Comparison of ENCODE assay signal across 24 cellular contexts in the genomic region with DNA sequence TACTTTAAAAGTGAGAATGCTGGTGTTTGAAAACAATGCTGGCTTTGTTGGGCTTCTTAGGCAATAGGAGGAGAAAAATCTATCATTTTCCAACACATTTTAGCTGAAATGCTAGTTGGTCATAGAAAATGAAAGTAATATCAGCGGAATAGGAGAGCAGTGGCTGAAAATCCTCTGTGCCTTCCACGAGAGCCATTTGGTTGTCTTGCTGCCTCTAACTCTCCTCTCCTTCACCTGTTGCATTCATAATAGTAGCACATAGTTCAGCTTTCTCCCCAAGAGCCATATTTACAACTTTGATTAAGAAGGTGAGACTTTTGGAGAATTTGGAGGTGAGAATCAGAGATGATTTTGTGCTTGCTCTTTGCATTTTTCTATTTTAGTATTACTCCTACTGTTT.
DNase-seq lines count a peak whose midpoint lies in the region; ATAC-seq and TF ChIP-seq lines count a peak whose summit lies in the region.
"Had no signal": no experiment of that assay in that cellular context is flagged by ENCODE, and none has a peak within 500 bp of the region (broad histone marks: within the 10 kb centered on the region; RNA-seq: fewer than 3 reads in every experiment).

No MANE protein-coding gene starts in this region.

- BruUV-seq in PC-9 (replicated peaks; lab: Mats Ljungman, UMichigan): no TSS peak

- no peak for TF ChIP-seq CTCF in PC-9 (conservative IDR thresholded peaks at IDR 0.05)

- ATAC-seq in right cardiac atrium: no peak
- ATAC-seq in Right ventricle myocardium inferior: no peak
- peak; percentile 70 for ATAC-seq in left lobe of liver
- no peak for ATAC-seq in GM21619 (IDR thresholded peaks at IDR 0.05; ENCODE audit: unreplicated experiment)
- ATAC-seq in activated T-cell treated with anti-CD3 and anti-CD28 coated beads, Interleukin-2, amount 50 U/mL, for 72 hours (replicated peaks in 1 of 2): no peak
- no peak for ATAC-seq in GM21786 (IDR thresholded peaks at IDR 0.05; ENCODE audit: unreplicated experiment)
- ATAC-seq: GM23338 had no signal

- H3K4me3 Mint-ChIP-seq in activated T-cell treated with anti-CD3 and anti-CD28 coated beads, Interleukin-2, amount 50 U/mL, for 72 hours: no peak overlapping the region
- H3K4me3 Mint-ChIP-seq: CD4-positive, CD25-positive, alpha-beta regulatory T cell; GM23338 had no signal

- H3K4me1 Mint-ChIP-seq in activated T-cell treated with anti-CD3 and anti-CD28 coated beads, Interleukin-2, amount 50 U/mL, for 72 hours (ENCODE audit: low read depth): no peaks in the 10 kb centered on the region
- H3K4me1 Mint-ChIP-seq: CD4-positive, CD25-positive, alpha-beta regulatory T cell; GM23338 had no signal

- H3K9me3 Mint-ChIP-seq in activated T-cell treated with anti-CD3 and anti-CD28 coated beads, Interleukin-2, amount 50 U/mL, for 72 hours: peaks cover 2 to 3% of the 10 kb centered on the region in 2 donors
- H3K9me3 Mint-ChIP-seq: GM23338 had no signal

- no peaks in the 10 kb centered on the region for H3K79me2 ChIP-seq in PC-9 (ENCODE audit: low read depth)

- DNase-seq in right cardiac atrium: no peak
- no peak for DNase-seq in Right ventricle myocardium inferior (ENCODE audit: missing footprints)
- no peak for DNase-seq in PC-9
- no peak for DNase-seq in left lobe of liver (ENCODE audit: low spot score)
- no peak for DNase-seq in activated T-cell treated with anti-CD3 and anti-CD28 coated beads, Interleukin-2, amount 50 U/mL, for 72 hours
- DNase-seq: 8988T; CD4-positive, CD25-positive, alpha-beta regulatory T cell; DMS53; KBM-7; MM.1S; NCI-H1417; NCI-H1694; NCI-H2029 treated with DMSO at 0.1 percent for 48 hours; NCI-H446 treated with DMSO at 0.1 percent for 48 hours; NCI-H526; NCI-H82; Peyer's patch; SIG-M5 had no signal

- no peaks in the 10 kb centered on the region for H3K9me3 ChIP-seq in right cardiac atrium (ENCODE audit: control insufficient read depth, low read length)
- no peaks in the 10 kb centered on the region for H3K9me3 ChIP-seq in PC-9 (ENCODE audit: insufficient read depth, low read depth)
- H3K9me3 ChIP-seq: BLaER1, HAP-1, Peyer's patch had no signal

- POLR2A ChIA-PET in PC-9 (lab: Charles Lee; ENCODE audit: unreplicated experiment): no interaction called here

- no peaks in the 10 kb centered on the region for H4K20me1 ChIP-seq in PC-9 (ENCODE audit: insufficient read depth)
- H4K20me1 ChIP-seq: BLaER1 had no signal

- H3K27ac ChIP-seq in right cardiac atrium (ENCODE audit: low read length) (no peak overlapping the region), PC-9 (no peak overlapping the region)
- H3K27ac ChIP-seq: BLaER1, Peyer's patch, SK-N-MC had no signal

- H3K36me3 Mint-ChIP-seq in activated T-cell treated with anti-CD3 and anti-CD28 coated beads, Interleukin-2, amount 50 U/mL, for 72 hours (ENCODE audit: insufficient read depth in 2 of 2): peaks cover 0 to 2% of the 10 kb centered on the region in 2 donors
- H3K36me3 Mint-ChIP-seq: CD4-positive, CD25-positive, alpha-beta regulatory T cell had no signal

- H3K27me3 Mint-ChIP-seq in activated T-cell treated with anti-CD3 and anti-CD28 coated beads, Interleukin-2, amount 50 U/mL, for 72 hours (ENCODE audit: low read depth): peaks cover 6% of the 10 kb centered on the region
- H3K27me3 Mint-ChIP-seq: CD4-positive, CD25-positive, alpha-beta regulatory T cell had no signal

- peak overlapping the region; percentile 26; the same call in 1 of the 2 replicates for H3K4me2 ChIP-seq in PC-9
- H3K4me2 ChIP-seq: BLaER1, GM23338 had no signal

- H3K9me2 ChIP-seq in PC-9 (ENCODE audit: insufficient read depth): no peaks in the 10 kb centered on the region

- peak overlapping the region; percentile 39; the same call in 1 of the 2 replicates for H2AFZ ChIP-seq in PC-9
- H2AFZ ChIP-seq: GM23338 had no signal

- CTCF ChIA-PET in PC-9 (lab: Charles Lee): no interaction called here

- intact Hi-C loops in right cardiac atrium (cut with DNase I) (no loop called here), Right ventricle myocardium inferior (cut with DNase I) (no loop called here), PC-9 (cut with micrococcal nuclease; ENCODE audit: unreplicated experiment) (no loop called here)

- no peaks in the 10 kb centered on the region for H3F3A ChIP-seq in PC-9 (ENCODE audit: insufficient read depth, low read depth)

- 65% methylated on average over 2 of the region's 2 CpGs for WGBS in right cardiac atrium

- H3K27me3 ChIP-seq in right cardiac atrium (ENCODE audit: control insufficient read depth, insufficient read depth) (no peaks in the 10 kb centered on the region), PC-9 (ENCODE audit: insufficient read depth, low read depth) (no peaks in the 10 kb centered on the region)
- H3K27me3 ChIP-seq: BLaER1, Peyer's patch had no signal

- H3K4me3 ChIP-seq in right cardiac atrium (ENCODE audit: low read length): peak overlapping the region; percentile 15
- no peak overlapping the region for H3K4me3 ChIP-seq in PC-9
- H3K4me3 ChIP-seq: BLaER1, GM23338, HAP-1, Peyer's patch, SK-N-MC had no signal

- H3K4me1 ChIP-seq in right cardiac atrium (ENCODE audit: control insufficient read depth, insufficient read depth, low read length) (no peaks in the 10 kb centered on the region), PC-9 (replicated peaks; ENCODE audit: insufficient read depth) (no peaks in the 10 kb centered on the region)
- H3K4me1 ChIP-seq: BLaER1, HAP-1, Peyer's patch had no signal

- H3K36me3 ChIP-seq in PC-9 (ENCODE audit: low read depth): no peaks in the 10 kb centered on the region
- H3K36me3 ChIP-seq: BLaER1, HAP-1, Peyer's patch had no signal

- H3K27ac Mint-ChIP-seq in activated T-cell treated with anti-CD3 and anti-CD28 coated beads, Interleukin-2, amount 50 U/mL, for 72 hours: no peak overlapping the region
- H3K27ac Mint-ChIP-seq: CD4-positive, CD25-positive, alpha-beta regulatory T cell; GM23338 had no signal
